20 cellular contexts compared by ENCODE assay signal in the genomic region with DNA sequence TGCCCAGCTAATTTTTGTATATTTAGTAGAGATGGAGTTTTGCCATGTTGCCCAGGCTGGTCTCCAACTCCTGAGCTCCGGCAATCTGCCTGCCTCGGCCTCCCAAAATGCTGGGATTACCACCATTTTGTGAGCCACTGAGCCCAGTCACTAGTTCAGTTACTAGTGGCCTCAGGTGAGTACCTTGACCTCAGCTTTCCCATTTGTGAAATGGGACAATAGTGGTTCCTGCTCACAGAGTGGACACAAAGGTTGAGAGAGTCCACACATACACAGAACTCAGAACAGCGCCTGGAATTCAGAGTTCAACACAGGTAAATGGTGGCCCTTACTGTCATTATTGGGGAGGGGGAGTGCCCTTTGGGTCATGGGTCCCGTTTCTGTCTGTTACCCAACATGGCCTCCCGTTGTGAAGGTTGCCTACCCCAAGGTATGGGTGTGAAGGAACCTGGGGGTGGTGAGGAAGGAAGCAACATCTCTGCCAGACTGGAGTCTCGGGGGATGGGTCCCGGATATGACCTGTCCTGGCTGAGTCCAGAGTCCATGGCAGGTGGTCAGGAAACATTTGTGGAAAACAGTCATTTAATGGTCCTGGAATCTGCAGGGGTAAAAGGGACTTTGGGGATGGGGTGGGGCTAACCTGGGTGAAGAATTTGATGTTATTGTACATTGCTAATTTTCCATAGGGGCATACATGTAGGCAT. TPM values are rescaled to one million over a fixed set of nuclear protein-coding genes. Genes with fewer than 3 reads are reported as not detected.
"Had no signal": no experiment of that assay in that cellular context is flagged by ENCODE, and none has a peak within 500 bp of the region (broad histone marks: within the 10 kb centered on the region; RNA-seq: fewer than 3 reads in every experiment).

No MANE protein-coding gene starts in this region.

- H3K9me3 ChIP-seq: pancreas, thyroid gland had no signal

- ATAC-seq: foreskin keratinocyte, left ventricle myocardium superior, pancreas had no signal

- H3K27ac Mint-ChIP-seq: activated naive CD8-positive, alpha-beta T cell had no signal

- H3K36me3 Mint-ChIP-seq: brain had no signal

- H3K4me3 Mint-ChIP-seq: activated naive CD8-positive, alpha-beta T cell; brain had no signal

- DNase-seq: activated CD4-positive, CD25-positive, alpha-beta regulatory T cell; activated effector memory CD4-positive, alpha-beta T cell treated with Interleukin-2 at 50 U/mL for 16 hours; activated T-cell treated with anti-CD3 and anti-CD28 coated beads, Interleukin-2, amount 50 U/mL, for 1 hour; amygdala; dorsolateral prefrontal cortex; esophagus squamous epithelium; foreskin keratinocyte; head of caudate nucleus; islet precursor cell; left ventricle myocardium superior; pancreas; retina; thyroid gland; uterus had no signal

- H3K27ac ChIP-seq: dorsolateral prefrontal cortex, esophagus squamous epithelium, foreskin keratinocyte, pancreas, thyroid gland, uterus had no signal

- H3K27me3 ChIP-seq: thyroid gland, uterus had no signal

- H3K36me3 ChIP-seq: esophagus squamous epithelium, pancreas, thyroid gland, uterus had no signal

- H3K27me3 Mint-ChIP-seq: activated naive CD8-positive, alpha-beta T cell had no signal

- H3K4me1 ChIP-seq: pancreas, uterus had no signal

- H3K4me3 ChIP-seq: dorsolateral prefrontal cortex, esophagus squamous epithelium, pancreas, thyroid gland, uterus had no signal

RNA-seq across cellular contexts. Expression of a gene that starts 11.7 kb away (rescaled TPM):
- total RNA-seq: dorsolateral prefrontal cortex; esophagus squamous epithelium; foreskin keratinocyte; left ventricle myocardium superior; mesenteric fat pad; myocyte; pancreas; skeletal muscle tissue; T-helper 2 cell treated with Interferon-gamma antibody and Interleukin-4, amounts not matched to agents 100 ng/mL and 5 ng/mL, for 36 hours; uterus had no signal
